Comparison of ENCODE assay signal across 21 cellular contexts in genomic region chr9:83041771-83042170, GRCh38. TPM values are rescaled to one million over a fixed set of nuclear protein-coding genes. Genes with fewer than 3 reads are reported as not detected.
A peak's percentile ranks its signal among the peaks of the same experiment; 100 is the strongest.
DNase-seq lines count a peak whose midpoint lies in the region; ATAC-seq and TF ChIP-seq lines count a peak whose summit lies in the region.
"Had no signal": no experiment of that assay in that cellular context is flagged by ENCODE, and none has a peak within 500 bp of the region (broad histone marks: within the 10 kb centered on the region; RNA-seq: fewer than 3 reads in every experiment).

No MANE protein-coding gene starts in this region.

- peak overlapping the region; percentile 7 for H3K27ac Mint-ChIP-seq in progenitor cell of endocrine pancreas
- H3K27ac Mint-ChIP-seq: activated CD8-positive, alpha-beta memory T cell treated with anti-CD3 and anti-CD28 coated beads, Interleukin-2, amount 10 ng/mL, durations not matched to agents 7 days and 5 days; activated T-helper 2 cell treated with anti-CD3 and anti-CD28 coated beads, Interferon-gamma antibody, Interleukin-2, Interleukin-4, amounts not matched to agents 10 μg/mL and 5 μg/mL and 100 μg/mL, durations not matched to agents 14 hours and 24 hours and 36 hours; effector memory CD8-positive, alpha-beta T cell; natural killer cell; T-helper 17 cell had no signal

- BruUV-seq in mammary epithelial cell (replicated peaks; lab: Mats Ljungman, UMichigan), result no TSS peak

- H3K27ac ChIP-seq in mammary epithelial cell (ENCODE audit: insufficient read depth, low read depth, low read length), result no peak overlapping the region
- H3K27ac ChIP-seq: skin epidermis had no signal

- H3K4me1 Mint-ChIP-seq in progenitor cell of endocrine pancreas (ENCODE audit: low read depth), result peaks cover 21% of the 10 kb centered on the region
- H3K4me1 Mint-ChIP-seq: activated CD8-positive, alpha-beta memory T cell treated with anti-CD3 and anti-CD28 coated beads, Interleukin-2, amount 10 ng/mL, durations not matched to agents 7 days and 5 days; natural killer cell; T-helper 17 cell had no signal

- peak; percentile 41 for DNase-seq in EL
- DNase-seq in mammary epithelial cell, result peak; percentile 44
- DNase-seq in progenitor cell of endocrine pancreas (ENCODE audit: low spot score, unreplicated experiment), result no peak
- DNase-seq in erythroblast (lab: John Stamatoyannopoulos, UW), result no peak
- no peak for DNase-seq in NCI-H2171 (lab: John Stamatoyannopoulos, UW)
- DNase-seq: activated CD4-positive, CD25-positive, alpha-beta regulatory T cell treated with anti-CD3 and anti-CD28 coated beads, Interleukin-2, amount 50 U/mL, for 72 hours; activated CD8-positive, alpha-beta memory T cell treated with anti-CD3 and anti-CD28 coated beads, Interleukin-2, amount 10 ng/mL, durations not matched to agents 7 days and 5 days; effector memory CD8-positive, alpha-beta T cell; mesendoderm; MM.1S; natural killer cell; NCI-H187 treated with DMSO at 0.1 percent for 48 hours; NCI-H446 treated with DMSO at 0.1 percent for 48 hours; SHP77; stimulated activated CD4-positive, alpha-beta T cell treated with anti-CD3 and anti-CD28 coated beads, Interleukin-4, amount 100 ng/mL, for 4 hours; T-helper 17 cell had no signal

- in situ Hi-C loops in mammary epithelial cell (cut with MboI; ENCODE audit: low sequenced_read_pairs in 2 of 2), result no loop called here

- H3K36me3 ChIP-seq in Loucy (ENCODE audit: insufficient read depth, low read length), result no peaks in the 10 kb centered on the region
- H3K36me3 ChIP-seq in mammary epithelial cell (ENCODE audit: insufficient read depth, low read length), result no peaks in the 10 kb centered on the region

- H3K4me3 ChIP-seq in Loucy (ENCODE audit: low read length, poor library complexity, severe bottlenecking) (no peak overlapping the region), mammary epithelial cell (replicated peaks in 1 of 3; ENCODE audit: insufficient read depth in 1 of 3, low read depth in 2 of 3, low read length in 3 of 3) (no peak overlapping the region)
- H3K4me3 ChIP-seq: skin epidermis had no signal

- H3K4me3 Mint-ChIP-seq in progenitor cell of endocrine pancreas (ENCODE audit: low read depth), result no peak overlapping the region
- H3K4me3 Mint-ChIP-seq: activated CD8-positive, alpha-beta memory T cell treated with anti-CD3 and anti-CD28 coated beads, Interleukin-2, amount 10 ng/mL, durations not matched to agents 7 days and 5 days; effector memory CD8-positive, alpha-beta T cell; natural killer cell; T-helper 17 cell had no signal

- no peak for TF ChIP-seq CTCF in Loucy (conservative IDR thresholded peaks at IDR 0.05; ENCODE audit: low read length)
- no peak for TF ChIP-seq CTCF in mammary epithelial cell (conservative IDR thresholded peaks at IDR 0.05 in 1 of 2, IDR thresholded peaks at IDR 0.05 in 1 of 2; ENCODE audit: extremely low read depth in 1 of 2, insufficient read depth in 1 of 2, low read depth in 1 of 2, low read length in 2 of 2)
- TF ChIP-seq CTCF in progenitor cell of endocrine pancreas (IDR thresholded peaks at IDR 0.05; ENCODE audit: unreplicated experiment), result no peak

- H3K79me2 ChIP-seq in Loucy (ENCODE audit: insufficient read depth, low read length), result no peaks in the 10 kb centered on the region
- no peaks in the 10 kb centered on the region for H3K79me2 ChIP-seq in mammary epithelial cell (ENCODE audit: insufficient read depth, low read length)

- intact Hi-C loops in mammary epithelial cell (cut with micrococcal nuclease), result no loop called here

- H3K36me3 Mint-ChIP-seq in progenitor cell of endocrine pancreas (ENCODE audit: insufficient read depth), result peaks cover 4% of the 10 kb centered on the region
- H3K36me3 Mint-ChIP-seq: activated CD8-positive, alpha-beta memory T cell treated with anti-CD3 and anti-CD28 coated beads, Interleukin-2, amount 10 ng/mL, durations not matched to agents 7 days and 5 days; natural killer cell had no signal

- H3K4me2 ChIP-seq in Loucy (ENCODE audit: low read depth, low read length, poor library complexity, severe bottlenecking) (peak overlapping the region; percentile 47), mammary epithelial cell (ENCODE audit: insufficient read depth, low read depth, low read length) (no peak overlapping the region)

- no peaks in the 10 kb centered on the region; the same call in 1 of the 2 replicates for H3F3A ChIP-seq in Loucy (ENCODE audit: low read depth)

- H3K27me3 Mint-ChIP-seq in progenitor cell of endocrine pancreas, result no peaks in the 10 kb centered on the region
- H3K27me3 Mint-ChIP-seq: activated CD8-positive, alpha-beta memory T cell treated with anti-CD3 and anti-CD28 coated beads, Interleukin-2, amount 10 ng/mL, durations not matched to agents 7 days and 5 days; effector memory CD8-positive, alpha-beta T cell; T-helper 17 cell had no signal

- 50% methylated on average over 1 of the region's 1 CpG for WGBS in mammary epithelial cell (ENCODE audit: low coverage, missing lambda C conversion rate)

- no peak for ATAC-seq in GM18520 (IDR thresholded peaks at IDR 0.05; ENCODE audit: unreplicated experiment)
- ATAC-seq: activated CD8-positive, alpha-beta memory T cell treated with anti-CD3 and anti-CD28 coated beads, Interleukin-2, amount 10 ng/mL, durations not matched to agents 7 days and 5 days; effector memory CD8-positive, alpha-beta T cell; natural killer cell; T-helper 17 cell had no signal

- no peaks in the 10 kb centered on the region for H3K9me3 ChIP-seq in Loucy (ENCODE audit: insufficient read depth, low read depth, low read length)
- no peaks in the 10 kb centered on the region for H3K9me3 ChIP-seq in mammary epithelial cell (replicated peaks; ENCODE audit: insufficient read depth, low read length)

- H3K4me1 ChIP-seq in Loucy (ENCODE audit: insufficient read depth, low read length, poor library complexity, severe bottlenecking) (peaks cover 21% of the 10 kb centered on the region), mammary epithelial cell (ENCODE audit: insufficient read depth, low read length) (peaks cover 9% of the 10 kb centered on the region)

- H3K27me3 ChIP-seq in Loucy (ENCODE audit: insufficient read depth, low read length, poor library complexity, severe bottlenecking), result no peaks in the 10 kb centered on the region
- H3K27me3 ChIP-seq in mammary epithelial cell (ENCODE audit: insufficient read depth, low read length), result no peaks in the 10 kb centered on the region

- H2AFZ ChIP-seq in Loucy (ENCODE audit: low read length) (no peak overlapping the region), mammary epithelial cell (ENCODE audit: low read depth, low read length) (no peak overlapping the region)

- H3K9me2 ChIP-seq in Loucy (replicated peaks; ENCODE audit: low read depth, low read length), result no peaks in the 10 kb centered on the region

- dilution Hi-C loops in mammary epithelial cell (cut with HindIII; ENCODE audit: low sequenced_read_pairs), result no loop called here

- CTCF ChIA-PET in mammary epithelial cell (lab: Charles Lee; ENCODE audit: low non-redundant PET), result no interaction called here

- no peak for TF ChIP-seq POLR2A in erythroblast (IDR thresholded peaks at IDR 0.05; ENCODE audit: low read length)

- H3K9ac ChIP-seq in Loucy (ENCODE audit: low read depth, low read length, poor library complexity, severe bottlenecking) (peak overlapping the region; percentile 41), mammary epithelial cell (ENCODE audit: insufficient read depth, low read length) (no peak overlapping the region)

- H4K20me1 ChIP-seq in Loucy (ENCODE audit: insufficient read depth, low read length, poor library complexity, severe bottlenecking) (no peaks in the 10 kb centered on the region), mammary epithelial cell (ENCODE audit: insufficient read depth, low read length) (no peaks in the 10 kb centered on the region)

- peaks cover 7% of the 10 kb centered on the region for H3K9me3 Mint-ChIP-seq in progenitor cell of endocrine pancreas (ENCODE audit: low read depth)
- H3K9me3 Mint-ChIP-seq: activated T-helper 2 cell treated with anti-CD3 and anti-CD28 coated beads, Interferon-gamma antibody, Interleukin-2, Interleukin-4, amounts not matched to agents 10 μg/mL and 5 μg/mL and 100 μg/mL, durations not matched to agents 14 hours and 24 hours and 36 hours had no signal

RNA-seq across cellular contexts. Expression of gene RASEF, which starts 21.2 kb away (rescaled TPM):
- 1 to 10 TPM; 1.5 to 3.3 TPM for total RNA-seq in mammary epithelial cell
- polyA plus RNA-seq in mammary epithelial cell, result 1.1 TPM
- 0.93 TPM for polyA minus RNA-seq in mammary epithelial cell
- total RNA-seq in progenitor cell of endocrine pancreas, result 13.1 and 14.1 TPM in 2 replicates
- total RNA-seq: activated CD8-positive, alpha-beta memory T cell treated with anti-CD3 and anti-CD28 coated beads, Interleukin-2, amount 10 ng/mL, durations not matched to agents 7 days and 5 days; activated T-helper 2 cell treated with anti-CD3 and anti-CD28 coated beads, Interferon-gamma antibody, Interleukin-2, Interleukin-4, amounts not matched to agents 10 μg/mL and 5 μg/mL and 100 μg/mL, durations not matched to agents 14 hours and 24 hours and 36 hours; natural killer cell; T-helper 17 cell had no signal
- polyA plus RNA-seq: BJ had no signal

Comparison
In these comparisons a context has a peak if more than half of its experiments do, and no peak if none do; other contexts are left out.
1. DNase-seq: peak in EL (single experiment) and mammary epithelial cell (single experiment); none in progenitor cell of endocrine pancreas (single experiment), erythroblast (0 of 2) and NCI-H2171 (single experiment).